Comparison of ENCODE assay signal across 30 cellular contexts in the genomic region with DNA sequence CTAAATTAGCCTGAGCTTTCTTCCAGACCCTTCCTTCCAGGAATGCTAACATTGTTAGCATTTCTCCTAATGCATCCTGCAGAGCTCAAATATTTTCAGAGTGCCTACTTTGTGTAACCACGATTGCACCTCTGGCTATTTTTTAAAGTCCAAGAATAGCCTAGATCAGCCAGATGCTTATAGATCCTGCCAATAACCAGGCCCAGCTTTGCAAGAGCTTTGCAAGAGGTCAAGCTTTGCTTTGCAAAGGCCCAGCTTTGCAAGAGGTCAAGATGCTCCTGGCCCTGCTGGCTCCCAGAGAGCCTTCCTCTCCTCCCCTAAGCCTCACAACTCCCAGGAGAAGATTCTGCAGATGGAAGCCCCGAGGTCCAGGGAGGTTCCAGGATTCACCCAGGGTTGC.
"Had no signal": no experiment of that assay in that cellular context is flagged by ENCODE, and none has a peak within 500 bp of the region (broad histone marks: within the 10 kb centered on the region; RNA-seq: fewer than 3 reads in every experiment).

No MANE protein-coding gene starts in this region.

- DNase-seq: activated CD4-positive, alpha-beta T cell treated with anti-CD3 and anti-CD28 coated beads for 4 hours; activated CD4-positive, alpha-beta T cell treated with anti-CD3 and anti-CD28 coated beads, Interleukin-2, amount 50 U/mL, for 4 hours; activated CD8-positive, alpha-beta memory T cell treated with anti-CD3 and anti-CD28 coated beads for 24 hours; activated effector memory CD4-positive, alpha-beta T cell treated with anti-CD3 and anti-CD28 coated beads, Interleukin-2, amount 50 U/mL, for 16 hours; activated naive CD4-positive, alpha-beta T cell treated with anti-CD3 and anti-CD28 coated beads for 36 hours; activated naive CD8-positive, alpha-beta T cell treated with anti-CD3 and anti-CD28 coated beads, Interleukin-2, amount 10 ng/mL, durations not matched to agents 7 days and 5 days; amniotic stem cell; brain microvascular endothelial cell; cortex of kidney; effector memory CD8-positive, alpha-beta T cell; erythroblast; kidney glomerular epithelial cell; lower lobe of right lung; mesendoderm; natural killer cell; right lobe of liver; stimulated activated CD4-positive, alpha-beta T cell treated with anti-CD3 and anti-CD28 coated beads, Interleukin-4, amount 100 ng/mL, for 24 hours; stimulated activated naive CD8-positive, alpha-beta T cell treated with anti-CD3 and anti-CD28 coated beads, Interleukin-15, amount 100 ng/mL, for 72 hours; substantia nigra; thyroid gland; upper lobe of right lung had no signal

- H3K27me3 Mint-ChIP-seq: activated naive CD8-positive, alpha-beta T cell treated with anti-CD3 and anti-CD28 coated beads, Interleukin-2, amount 10 ng/mL, durations not matched to agents 7 days and 5 days had no signal

- H3K27ac ChIP-seq: brain microvascular endothelial cell, lower lobe of right lung, neural progenitor cell, right lobe of liver, skin epidermis, thyroid gland, upper lobe of right lung, VCaP had no signal

- H3K9ac ChIP-seq: neural progenitor cell had no signal

- H3K4me3 ChIP-seq: lower lobe of right lung, neural progenitor cell, right lobe of liver, skin epidermis, thyroid gland, upper lobe of right lung had no signal

- FAIRE-seq: astrocyte, frontal cortex, TTC549 had no signal

- H3K9me3 ChIP-seq: right lobe of liver, thyroid gland, upper lobe of right lung had no signal

- H2AFZ ChIP-seq: neural progenitor cell had no signal

- H3K36me3 ChIP-seq: brain microvascular endothelial cell, lower lobe of right lung, neural progenitor cell, right lobe of liver, thyroid gland, upper lobe of right lung had no signal

- H3K4me1 Mint-ChIP-seq: stimulated activated memory B cell treated with anti-CD40 and anti-IgM and Interleukin-4, amounts not matched to agents 10 μg/mL and 1 μg/mL and 100 μg/mL, for 72 hours; stimulated activated naive CD8-positive, alpha-beta T cell treated with anti-CD3 and anti-CD28 coated beads, Interleukin-15, amount 100 ng/mL, for 72 hours had no signal

- H3K9me3 Mint-ChIP-seq: natural killer cell had no signal

- H3K36me3 Mint-ChIP-seq: activated naive CD8-positive, alpha-beta T cell treated with anti-CD3 and anti-CD28 coated beads, Interleukin-2, amount 10 ng/mL, durations not matched to agents 7 days and 5 days; natural killer cell; neural progenitor cell; stimulated activated memory B cell treated with anti-CD40 and anti-IgM and Interleukin-4, amounts not matched to agents 10 μg/mL and 1 μg/mL and 100 μg/mL, for 72 hours had no signal

- H3K27me3 ChIP-seq: brain microvascular endothelial cell, right lobe of liver, thyroid gland had no signal

- H3K4me1 ChIP-seq: lower lobe of right lung, right lobe of liver, upper lobe of right lung had no signal

- ATAC-seq: effector memory CD8-positive, alpha-beta T cell; left lobe of liver; lower lobe of right lung; natural killer cell; right lobe of liver; stimulated activated memory B cell treated with anti-CD40 and anti-IgM and Interleukin-4, amounts not matched to agents 10 μg/mL and 1 μg/mL and 100 μg/mL, for 72 hours; stimulated activated naive CD8-positive, alpha-beta T cell treated with anti-CD3 and anti-CD28 coated beads, Interleukin-15, amount 100 ng/mL, for 72 hours; upper lobe of right lung had no signal

- H3K27ac Mint-ChIP-seq: activated naive CD4-positive, alpha-beta T cell treated with anti-CD3 and anti-CD28 coated beads for 36 hours; activated naive CD8-positive, alpha-beta T cell treated with anti-CD3 and anti-CD28 coated beads, Interleukin-2, amount 10 ng/mL, durations not matched to agents 7 days and 5 days; activated T-helper 1 cell treated with anti-CD3 and anti-CD28 coated beads, Interleukin-12 subunit alpha, Interleukin-12 subunit beta, Interleukin-2, Interleukin-4 antibody, amounts not matched to agents 30 ng/mL and 10 ng/mL and 1 ng/mL, durations not matched to agents 14 hours and 24 hours and 36 hours; effector memory CD8-positive, alpha-beta T cell; natural killer cell; stimulated activated memory B cell treated with anti-CD40 and anti-IgM and Interleukin-4, amounts not matched to agents 10 μg/mL and 1 μg/mL and 100 μg/mL, for 72 hours had no signal

- H3K4me3 Mint-ChIP-seq: activated naive CD4-positive, alpha-beta T cell treated with anti-CD3 and anti-CD28 coated beads for 36 hours; activated naive CD8-positive, alpha-beta T cell treated with anti-CD3 and anti-CD28 coated beads, Interleukin-2, amount 10 ng/mL, durations not matched to agents 7 days and 5 days; activated T-helper 1 cell treated with anti-CD3 and anti-CD28 coated beads, Interleukin-12 subunit alpha, Interleukin-12 subunit beta, Interleukin-2, Interleukin-4 antibody, amounts not matched to agents 30 ng/mL and 10 ng/mL and 1 ng/mL, durations not matched to agents 14 hours and 24 hours and 36 hours; effector memory CD8-positive, alpha-beta T cell; natural killer cell; neural progenitor cell; stimulated activated memory B cell treated with anti-CD40 and anti-IgM and Interleukin-4, amounts not matched to agents 10 μg/mL and 1 μg/mL and 100 μg/mL, for 72 hours; stimulated activated naive CD8-positive, alpha-beta T cell treated with anti-CD3 and anti-CD28 coated beads, Interleukin-15, amount 100 ng/mL, for 72 hours had no signal

- H3K4me2 ChIP-seq: neural progenitor cell had no signal
